17 cellular contexts compared by ENCODE assay signal in genomic region chr16:4062212-4062802, GRCh38. TPM values are rescaled to one million over a fixed set of nuclear protein-coding genes. Genes with fewer than 3 reads are reported as not detected.
DNase-seq lines count a peak whose midpoint lies in the region; ATAC-seq and TF ChIP-seq lines count a peak whose summit lies in the region.
"Had no signal": no experiment of that assay in that cellular context is flagged by ENCODE, and none has a peak within 500 bp of the region (broad histone marks: within the 10 kb centered on the region; RNA-seq: fewer than 3 reads in every experiment).

No MANE protein-coding gene starts in this region.

- H3K27me3 ChIP-seq in BLaER1 (no peaks in the 10 kb centered on the region), upper lobe of left lung (no peaks in the 10 kb centered on the region)
- H3K27me3 ChIP-seq: BE2C; BLaER1 treated with 17β-estradiol and CSF1 and Interleukin-3, amounts not matched to agents 10 nM and 100 nM had no signal

- DNase-seq in immature natural killer cell (no peak), upper lobe of left lung (no peak)
- no peak for DNase-seq in activated naive CD4-positive, alpha-beta T cell (lab: John Stamatoyannopoulos, UW)
- DNase-seq: 8988T; ACHN; BE2C; Caco-2; Calu3; CD4-positive, alpha-beta T cell; CD8-positive, alpha-beta T cell; DMS79 treated with DMSO at 0.1 percent for 48 hours; GF-D8 had no signal

- POLR2A ChIA-PET in HEK293 (lab: Yijun Ruan, JAX), result no interaction called here

- H3K9me3 Mint-ChIP-seq in immature natural killer cell, result peaks cover 14 to 34% (median 23%) of the 10 kb centered on the region in 6 donors

- H3K27ac ChIP-seq in BLaER1 (no peak overlapping the region), HEK293 (ENCODE audit: extremely low read depth, low read depth, low read length) (no peak overlapping the region), upper lobe of left lung (no peak overlapping the region)
- H3K27ac ChIP-seq: C4-2B had no signal

- no peak for TF ChIP-seq EP300 in upper lobe of left lung (IDR thresholded peaks at IDR 0.05)

- H3K4me1 ChIP-seq in BLaER1, result peaks cover 65% of the 10 kb centered on the region
- H3K4me1 ChIP-seq in HEK293 (ENCODE audit: control insufficient read depth, insufficient read depth, low read length), result no peaks in the 10 kb centered on the region
- peaks cover 2 to 24% (median 10%) of the 10 kb centered on the region in 4 donors for H3K4me1 ChIP-seq in upper lobe of left lung
- H3K4me1 ChIP-seq: BE2C, Caco-2 had no signal

- peaks cover 63 to 67% of the 10 kb centered on the region in 2 donors for H3K4me1 Mint-ChIP-seq in immature natural killer cell

- no peak overlapping the region for H3K4me3 Mint-ChIP-seq in immature natural killer cell
- H3K4me3 Mint-ChIP-seq: CD8-positive, alpha-beta T cell had no signal

- peaks cover 26 to 33% (median 33%) of the 10 kb centered on the region in 3 donors for H3K36me3 Mint-ChIP-seq in immature natural killer cell

- no peak for ATAC-seq in upper lobe of left lung (ENCODE audit: low FRiP score in 2 of 2)
- ATAC-seq in HG02870 (IDR thresholded peaks at IDR 0.05; ENCODE audit: unreplicated experiment), result no peak
- ATAC-seq: CD8-positive, alpha-beta T cell had no signal

- H3K27ac Mint-ChIP-seq in immature natural killer cell, result peak overlapping the region in 5 of 6 donors; percentile 39 to 85 (median 51)
- H3K27ac Mint-ChIP-seq: CD4-positive, alpha-beta T cell; CD8-positive, alpha-beta T cell had no signal

- H4K20me1 ChIP-seq in BLaER1, result no peaks in the 10 kb centered on the region

- TF ChIP-seq POLR2A in upper lobe of left lung (IDR thresholded peaks at IDR 0.05), result no peak

- peaks cover 16% of the 10 kb centered on the region; the same call in 1 of the 2 replicates for H3K36me3 ChIP-seq in BLaER1
- H3K36me3 ChIP-seq in HEK293 (ENCODE audit: control insufficient read depth in 2 of 2, insufficient read depth in 1 of 2, low read length in 2 of 2), result no peaks in the 10 kb centered on the region
- H3K36me3 ChIP-seq in upper lobe of left lung, result no peaks in the 10 kb centered on the region

- H3K4me3 ChIP-seq in BLaER1 (peak overlapping the region; percentile 27; the same call in 1 of the 2 replicates), HEK293 (ENCODE audit: low read depth, low read length) (no peak overlapping the region), upper lobe of left lung (no peak overlapping the region)

- H3K9me3 ChIP-seq in BLaER1 (peaks cover 36% of the 10 kb centered on the region), HEK293 (ENCODE audit: control insufficient read depth, insufficient read depth, low read depth, low read length) (no peaks in the 10 kb centered on the region), upper lobe of left lung (peaks cover 0 to 11% (median 4%) of the 10 kb centered on the region in 4 donors)
- H3K9me3 ChIP-seq: BE2C had no signal

- H3K27me3 Mint-ChIP-seq in immature natural killer cell (ENCODE audit: low read depth in 3 of 3), result peaks cover 0 to 9% (median 3%) of the 10 kb centered on the region in 3 donors
- H3K27me3 Mint-ChIP-seq: CD4-positive, alpha-beta T cell had no signal

- CTCF ChIA-PET in HEK293 (lab: Yijun Ruan, JAX), result no interaction called here

- no peak overlapping the region for H3K9ac ChIP-seq in BLaER1
- H3K9ac ChIP-seq: BLaER1 treated with 17β-estradiol and CSF1 and Interleukin-3, amounts not matched to agents 10 nM and 100 nM had no signal

- no peak overlapping the region for H3K4me2 ChIP-seq in BLaER1
- H3K4me2 ChIP-seq: BLaER1 treated with 17β-estradiol and CSF1 and Interleukin-3, amounts not matched to agents 10 nM and 100 nM had no signal

- TF ChIP-seq CTCF in HEK293 (tag by site-specific recombination; IDR thresholded peaks at IDR 0.05), result no peak
- TF ChIP-seq CTCF in upper lobe of left lung (IDR thresholded peaks at IDR 0.05), result no peak

TF ChIP-seq in HEK293, 187 proteins besides CTCF, POLR2A, EP300 and RAD21:
- TF ChIP-seq ZNF560 (tag by site-specific recombination; IDR thresholded peaks at IDR 0.05; ENCODE audit: borderline replicate concordance), result no peak
- peak; percentile 67 for TF ChIP-seq SETDB1 (IDR thresholded peaks at IDR 0.05; ENCODE audit: insufficient read length, low read length)
- TF ChIP-seq ZNF302 (tag by site-specific recombination; IDR thresholded peaks at IDR 0.05; ENCODE audit: low read depth), result no peak
- TF ChIP-seq ZNF24 (tag by site-specific recombination; IDR thresholded peaks at IDR 0.05), result no peak
- no peak for TF ChIP-seq ZSCAN23 (tag by site-specific recombination; IDR thresholded peaks at IDR 0.05)

RNA-seq across cellular contexts. Expression of gene ADCY9, which starts 53.9 kb away (rescaled TPM):
- 1 to 10 TPM; 1.1 to 1.5 (median 1.4) TPM for polyA plus RNA-seq in immature natural killer cell
- 10 to 100 TPM; 46.0 to 80.7 (median 68.4) TPM for total RNA-seq in upper lobe of left lung
